Comparison of ENCODE assay signal across 14 cellular contexts in genomic region chr3:188829577-188829976, GRCh38.
"Had no signal": no experiment of that assay in that cellular context is flagged by ENCODE, and none has a peak within 500 bp of the region (broad histone marks: within the 10 kb centered on the region; RNA-seq: fewer than 3 reads in every experiment).

No MANE protein-coding gene starts in this region.

- H3K27me3 ChIP-seq: dorsolateral prefrontal cortex, heart left ventricle, neutrophil had no signal

- H3K27ac ChIP-seq: dorsolateral prefrontal cortex, neutrophil, psoas muscle had no signal

- H3K9me3 ChIP-seq: heart left ventricle, neutrophil, psoas muscle had no signal

- ATAC-seq: esophagus mucosa; heart left ventricle; naive thymus-derived CD4-positive, alpha-beta T cell; psoas muscle had no signal

- DNase-seq: cortex of kidney; dorsolateral prefrontal cortex; effector CD8-positive, alpha-beta T cell; heart left ventricle; hippocampal formation; mammary epithelial cell; naive thymus-derived CD4-positive, alpha-beta T cell; psoas muscle; small intestine; stimulated activated CD4-positive, alpha-beta T cell treated with anti-CD3 and anti-CD28 coated beads, Interleukin-12 subunit alpha, Interleukin-12 subunit beta, amount 100 ng/mL, for 4 hours; stimulated activated naive CD4-positive, alpha-beta T cell; trophoblast cell had no signal

- H3K36me3 ChIP-seq: heart left ventricle, neutrophil had no signal

- H3K4me3 ChIP-seq: dorsolateral prefrontal cortex, heart left ventricle, psoas muscle had no signal
